15 cellular contexts compared by ENCODE assay signal in genomic region chr7:44263342-44264082, GRCh38.
DNase-seq lines count a peak whose midpoint lies in the region; ATAC-seq and TF ChIP-seq lines count a peak whose summit lies in the region.
"Had no signal": no experiment of that assay in that cellular context is flagged by ENCODE, and none has a peak within 500 bp of the region (broad histone marks: within the 10 kb centered on the region; RNA-seq: fewer than 3 reads in every experiment).

No MANE protein-coding gene starts in this region.

- H2BK5ac ChIP-seq in neuronal stem cell (ENCODE audit: low read length) = peak overlapping the region; percentile 17

- no peak for DNase-seq in heart left ventricle
- no peak for DNase-seq in Right ventricle myocardium inferior (ENCODE audit: missing footprints)
- peak; percentile 53 for DNase-seq in Jurkat, Clone E6-1 (ENCODE audit: low read depth, low spot score)
- no peak for DNase-seq in neuronal stem cell (ENCODE audit: low spot score)
- DNase-seq in epidermal melanocyte (ENCODE audit: insufficient read length, low spot score) = no peak
- no peak for DNase-seq in hepatic stellate cell (ENCODE audit: low spot score)
- DNase-seq in BE2C = no peak
- DNase-seq: CD4-positive, alpha-beta T cell; EL; IMR-90; NCI-H1930; NCI-H446 treated with DMSO at 0.1 percent for 48 hours had no signal

- H3K79me1 ChIP-seq in neuronal stem cell (ENCODE audit: low read depth, low read length) = no peaks in the 10 kb centered on the region

- H3K27me3 ChIP-seq in heart left ventricle = no peaks in the 10 kb centered on the region
- peaks cover 0 to 55% (median 0%) of the 10 kb centered on the region in 3 experiments for H3K27me3 ChIP-seq in neuronal stem cell (ENCODE audit: control insufficient read depth in 3 of 3, insufficient read depth in 3 of 3, low read depth in 1 of 3, low read length in 3 of 3)
- H3K27me3 ChIP-seq in BE2C = no peaks in the 10 kb centered on the region

- no peak overlapping the region for H4K8ac ChIP-seq in neuronal stem cell (ENCODE audit: low read depth, low read length)

- H2BK12ac ChIP-seq in neuronal stem cell (ENCODE audit: low read length) = no peak overlapping the region

- peak overlapping the region; percentile 6 for H2AK5ac ChIP-seq in neuronal stem cell (ENCODE audit: low read depth, low read length)

- H3K4ac ChIP-seq in neuronal stem cell (ENCODE audit: low read length) = no peak overlapping the region

- H3K14ac ChIP-seq in neuronal stem cell (ENCODE audit: low read length) = no peak overlapping the region

- H3K27ac ChIP-seq in heart left ventricle = peak overlapping the region in 7 of 12 donors; percentile 5 to 95 (median 36)
- peak overlapping the region; percentile 60 for H3K27ac ChIP-seq in cingulate gyrus (ENCODE audit: low read depth, low read length)
- H3K27ac ChIP-seq in neuronal stem cell (replicated peaks; ENCODE audit: low read length) = no peak overlapping the region
- H3K27ac ChIP-seq: SJSA1 had no signal

- TF ChIP-seq CTCF in heart left ventricle (IDR thresholded peaks at IDR 0.05) = no peak
- no peak for TF ChIP-seq CTCF in BE2C (IDR thresholded peaks at IDR 0.05; ENCODE audit: low read depth, low read length)

- no peak overlapping the region for H2BK15ac ChIP-seq in neuronal stem cell (ENCODE audit: low read length)

- intact Hi-C loops in heart left ventricle (cut with DNase I) = loop anchor here in 1 of 10 donors (10.0 kb wide), 1 partner anchor 59 kb away; the partner anchor contains the start of gene YKT6
- intact Hi-C loops in Right ventricle myocardium inferior (cut with DNase I) = no loop called here

- peaks cover 7 to 79% (median 46%) of the 10 kb centered on the region in 12 donors for H3K4me1 ChIP-seq in heart left ventricle
- H3K4me1 ChIP-seq in neuronal stem cell (ENCODE audit: control insufficient read depth in 2 of 2, insufficient read depth in 1 of 2, low read depth in 1 of 2, low read length in 2 of 2) = peaks cover 3 to 8% of the 10 kb centered on the region in 2 donors
- H3K4me1 ChIP-seq in BE2C = peaks cover 7% of the 10 kb centered on the region
- H3K4me1 ChIP-seq: HAP-1 had no signal

- H2AFZ ChIP-seq in neuronal stem cell (ENCODE audit: low read length) = no peak overlapping the region

- ATAC-seq in heart left ventricle = no peak
- ATAC-seq in Right ventricle myocardium inferior = no peak

- peak overlapping the region; percentile 66 for H3K18ac ChIP-seq in neuronal stem cell (ENCODE audit: low read length)

- H3K9ac ChIP-seq in neuronal stem cell (ENCODE audit: low read depth, low read length, poor library complexity) = peak overlapping the region; percentile 16

- TF ChIP-seq POLR2A in heart left ventricle (IDR thresholded peaks at IDR 0.05) = no peak

- WGBS in heart left ventricle, 4 donors = 70 to 76% (median 75%) methylated on average over 16 to 20 of the region's 20 CpGs
- WGBS in neuronal stem cell (ENCODE audit: extremely low coverage in 2 of 2, insufficient read length in 2 of 2, insufficient replicate concordance in 1 of 2), 2 donors = no CpG with 5 or more reads among the region's 20 CpGs

- no peak overlapping the region for H3K4me3 ChIP-seq in heart left ventricle
- H3K4me3 ChIP-seq in Jurkat, Clone E6-1 (ENCODE audit: low read length) = peak overlapping the region; percentile 3; the same call in 1 of the 2 replicates
- H3K4me3 ChIP-seq in neuronal stem cell (ENCODE audit: low read length in 2 of 2) = no peak overlapping the region
- H3K4me3 ChIP-seq in BE2C (ENCODE audit: low read depth, low read length) = no peak overlapping the region
- H3K4me3 ChIP-seq: HAP-1, SJSA1 had no signal

- H3K36me3 ChIP-seq in heart left ventricle (no peaks in the 10 kb centered on the region), neuronal stem cell (replicated peaks in 1 of 2; ENCODE audit: control insufficient read depth in 2 of 2, insufficient read depth in 2 of 2, low read length in 2 of 2) (no peaks in the 10 kb centered on the region), BE2C (no peaks in the 10 kb centered on the region)
- H3K36me3 ChIP-seq: HAP-1, SJSA1 had no signal

- H3K9me3 ChIP-seq in heart left ventricle (no peaks in the 10 kb centered on the region), neuronal stem cell (replicated peaks in 1 of 2; ENCODE audit: control insufficient read depth in 2 of 2, insufficient read depth in 1 of 2, low read depth in 1 of 2, low read length in 2 of 2) (no peaks in the 10 kb centered on the region), BE2C (no peaks in the 10 kb centered on the region)
- H3K9me3 ChIP-seq: HAP-1, SJSA1 had no signal

- peak overlapping the region; percentile 44 for H4K91ac ChIP-seq in neuronal stem cell (ENCODE audit: low read depth, low read length, poor library complexity)

- H2BK120ac ChIP-seq in neuronal stem cell (ENCODE audit: low read depth, low read length) = no peak overlapping the region

- peak overlapping the region; percentile 25 for H3K23ac ChIP-seq in neuronal stem cell (ENCODE audit: low read depth, low read length, poor library complexity)

- no peak overlapping the region for H3K4me2 ChIP-seq in neuronal stem cell (ENCODE audit: insufficient read depth, low read length, poor library complexity, severe bottlenecking)
